20 cellular contexts compared by ENCODE assay signal in genomic region chr19:44554641-44555246, GRCh38. TPM values are rescaled to one million over a fixed set of nuclear protein-coding genes. Genes with fewer than 3 reads are reported as not detected.
DNase-seq lines count a peak whose midpoint lies in the region; ATAC-seq and TF ChIP-seq lines count a peak whose summit lies in the region.
"Had no signal": no experiment of that assay in that cellular context is flagged by ENCODE, and none has a peak within 500 bp of the region (broad histone marks: within the 10 kb centered on the region; RNA-seq: fewer than 3 reads in every experiment).

No MANE protein-coding gene starts in this region.

- H3K4me3 Mint-ChIP-seq in activated naive CD4-positive, alpha-beta T cell treated with anti-CD3 and anti-CD28 coated beads, Interleukin-2, amount 10 ng/mL, durations not matched to agents 7 days and 5 days: no peak overlapping the region
- H3K4me3 Mint-ChIP-seq in mesothelial cell of epicardium: no peak overlapping the region
- H3K4me3 Mint-ChIP-seq: CD4-positive, alpha-beta memory T cell; H9 had no signal

- in situ Hi-C loops in KBM-7 (cut with MboI; ENCODE audit: low pct_unique_long_range_greater_than_20kb, low sequenced_read_pairs): no loop called here

- TF ChIP-seq CTCF in mesothelial cell of epicardium (IDR thresholded peaks at IDR 0.05; ENCODE audit: unreplicated experiment): no peak

- H3K9me3 Mint-ChIP-seq in activated naive CD4-positive, alpha-beta T cell treated with anti-CD3 and anti-CD28 coated beads, Interleukin-2, amount 10 ng/mL, durations not matched to agents 7 days and 5 days: peaks cover 13% of the 10 kb centered on the region
- H3K9me3 Mint-ChIP-seq in mesothelial cell of epicardium: no peaks in the 10 kb centered on the region

- H3K27me3 Mint-ChIP-seq in activated naive CD4-positive, alpha-beta T cell treated with anti-CD3 and anti-CD28 coated beads, Interleukin-2, amount 10 ng/mL, durations not matched to agents 7 days and 5 days: no peaks in the 10 kb centered on the region
- H3K27me3 Mint-ChIP-seq in mesothelial cell of epicardium (ENCODE audit: low read depth): peaks cover 9% of the 10 kb centered on the region

- no peak for ATAC-seq in GM19328 (IDR thresholded peaks at IDR 0.05; ENCODE audit: unreplicated experiment)

- no peaks in the 10 kb centered on the region for H3K4me1 Mint-ChIP-seq in activated naive CD4-positive, alpha-beta T cell treated with anti-CD3 and anti-CD28 coated beads, Interleukin-2, amount 10 ng/mL, durations not matched to agents 7 days and 5 days
- no peaks in the 10 kb centered on the region for H3K4me1 Mint-ChIP-seq in mesothelial cell of epicardium
- H3K4me1 Mint-ChIP-seq: CD4-positive, alpha-beta memory T cell; H9 had no signal

- H3K36me3 Mint-ChIP-seq in activated naive CD4-positive, alpha-beta T cell treated with anti-CD3 and anti-CD28 coated beads, Interleukin-2, amount 10 ng/mL, durations not matched to agents 7 days and 5 days: no peaks in the 10 kb centered on the region
- H3K36me3 Mint-ChIP-seq in mesothelial cell of epicardium: no peaks in the 10 kb centered on the region

- peak overlapping the region; percentile 22 for H3K27ac Mint-ChIP-seq in activated naive CD4-positive, alpha-beta T cell treated with anti-CD3 and anti-CD28 coated beads, Interleukin-2, amount 10 ng/mL, durations not matched to agents 7 days and 5 days
- H3K27ac Mint-ChIP-seq in mesothelial cell of epicardium: no peak overlapping the region
- H3K27ac Mint-ChIP-seq: CD4-positive, alpha-beta memory T cell; H9 had no signal

- no peak for DNase-seq in activated naive CD4-positive, alpha-beta T cell treated with anti-CD3 and anti-CD28 coated beads, Interleukin-2, amount 10 ng/mL, durations not matched to agents 7 days and 5 days
- DNase-seq in activated naive CD4-positive, alpha-beta T cell treated with Interleukin-2 at 50 U/mL for 16 hours: no peak
- DNase-seq in KBM-7: peak; percentile 26
- DNase-seq in OCI-M1 (lab: John Stamatoyannopoulos, UW): peak; percentile 66
- no peak for DNase-seq in epithelial cell of prostate (ENCODE audit: low read depth, low spot score)
- DNase-seq in superior temporal gyrus (ENCODE audit: extremely low spot score): no peak
- DNase-seq in mesothelial cell of epicardium (ENCODE audit: low spot score in 2 of 2, unreplicated experiment in 2 of 2): no peak
- DNase-seq: AML-193; CD4-positive, alpha-beta memory T cell; DMS153; DMS79; GDM1; H9; IMR-90 had no signal

- peak overlapping the region; percentile 94 for H3K27ac ChIP-seq in epithelial cell of prostate
- H3K27ac ChIP-seq: 22Rv1, A549, C4-2B had no signal

- CTCF ChIA-PET in activated naive CD4-positive, alpha-beta T cell treated with anti-CD3 and anti-CD28 coated beads, Interleukin-2, amount 10 ng/mL, durations not matched to agents 7 days and 5 days (lab: Charles Lee): interaction anchor here (0.6 kb wide), 1 partner anchor 208 kb away, joined by 3 read pairs; no protein-coding TSS in a partner anchor

RNA-seq across cellular contexts. Expression of gene CEACAM20, which starts 25.3 kb away (rescaled TPM):
- total RNA-seq in mesothelial cell of epicardium: not detected in 3 replicates
- total RNA-seq: CD4-positive, alpha-beta memory T cell; Daoy; H1; H9; IMR-90 had no signal

RNA-seq across cellular contexts. Expression of gene ZNF180, which starts 54.4 kb away (rescaled TPM):
- total RNA-seq in mesothelial cell of epicardium: 13.0 to 14.3 TPM (median 13.1 TPM) in 3 replicates

RNA-seq across cellular contexts. Expression of gene IGSF23, which starts 58.6 kb away (rescaled TPM):
- total RNA-seq in mesothelial cell of epicardium: not detected in 3 replicates
- total RNA-seq: CD4-positive, alpha-beta memory T cell; Daoy; H1; H9; IMR-90 had no signal

Comparison
In these comparisons a context has a peak if more than half of its experiments do, and no peak if none do; other contexts are left out.
1. DNase-seq: peak in KBM-7 (single experiment) and OCI-M1 (single experiment); none in activated naive CD4-positive, alpha-beta T cell treated with anti-CD3 and anti-CD28 coated beads, Interleukin-2, amount 10 ng/mL, durations not matched to agents 7 days and 5 days (single experiment), activated naive CD4-positive, alpha-beta T cell treated with Interleukin-2 at 50 U/mL for 16 hours (single experiment), epithelial cell of prostate (single experiment), superior temporal gyrus (single experiment) and mesothelial cell of epicardium (0 of 2).